In genomic region chr5:84384604-84385575, GRCh38 we compare ENCODE assay signal across 8 cellular contexts. TPM values are rescaled to one million over a fixed set of nuclear protein-coding genes. Genes with fewer than 3 reads are reported as not detected.
DNase-seq lines count a peak whose midpoint lies in the region; ATAC-seq, FAIRE-seq and TF ChIP-seq lines count a peak whose summit lies in the region.

A gene with protein sequence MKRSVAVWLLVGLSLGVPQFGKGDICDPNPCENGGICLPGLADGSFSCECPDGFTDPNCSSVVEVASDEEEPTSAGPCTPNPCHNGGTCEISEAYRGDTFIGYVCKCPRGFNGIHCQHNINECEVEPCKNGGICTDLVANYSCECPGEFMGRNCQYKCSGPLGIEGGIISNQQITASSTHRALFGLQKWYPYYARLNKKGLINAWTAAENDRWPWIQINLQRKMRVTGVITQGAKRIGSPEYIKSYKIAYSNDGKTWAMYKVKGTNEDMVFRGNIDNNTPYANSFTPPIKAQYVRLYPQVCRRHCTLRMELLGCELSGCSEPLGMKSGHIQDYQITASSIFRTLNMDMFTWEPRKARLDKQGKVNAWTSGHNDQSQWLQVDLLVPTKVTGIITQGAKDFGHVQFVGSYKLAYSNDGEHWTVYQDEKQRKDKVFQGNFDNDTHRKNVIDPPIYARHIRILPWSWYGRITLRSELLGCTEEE (minus strand): TSS chr5:84384880. CDS start chr5:84384374, 506 bp downstream.

- H3K4me3 ChIP-seq in A549 (peak within 1 kb of the TSS; percentile 48), body of pancreas (no peak within 1 kb of the TSS), iPS-11a (ENCODE audit: low read depth, low read length) (peak within 1 kb of the TSS; percentile 82), retinal pigment epithelial cell (ENCODE audit: low read length) (peak within 1 kb of the TSS; percentile 84)

- TF ChIP-seq CTCF in A549 (IDR thresholded peaks at IDR 0.05) (no peak), body of pancreas (IDR thresholded peaks at IDR 0.05) (no peak), retinal pigment epithelial cell (conservative IDR thresholded peaks at IDR 0.05; ENCODE audit: low read depth, low read length) (no peak)

- no peak for TF ChIP-seq POLR2A in A549 (IDR thresholded peaks at IDR 0.05; ENCODE audit: low read length)
- no peak for TF ChIP-seq POLR2A in body of pancreas (IDR thresholded peaks at IDR 0.05)

- POLR2A ChIA-PET in A549 (lab: Yijun Ruan, JAX), result no interaction called here

- DNase-seq in A549 (ENCODE audit: low read depth in 1 of 2, low spot score in 1 of 2) (peak in 1 of 2 experiments; percentile 11), LHCN-M2 (ENCODE audit: low read depth) (peak; percentile 47), body of pancreas (peak in 3 of 4 donors; percentile 13 to 28 (median 16)), retinal pigment epithelial cell (ENCODE audit: low read depth) (no peak), GM19239 (ENCODE audit: insufficient read length, low spot score) (no peak), GM19238 (ENCODE audit: insufficient read length, low spot score) (no peak)

- no peak for FAIRE-seq in A549 (lab: Jason Lieb, UNC)
- no peak for FAIRE-seq in GM19239 (lab: Jason Lieb, UNC)

- no peak for TF ChIP-seq EP300 in A549 (IDR thresholded peaks at IDR 0.05)

- H3K36me3 ChIP-seq in body of pancreas (replicated peaks in 1 of 2; ENCODE audit: insufficient read depth in 1 of 2, low read depth in 2 of 2), result no peaks in the 10 kb centered on the region

- H3K4me2 ChIP-seq in A549, result peak within 1 kb of the TSS; percentile 97

- H3K27me3 ChIP-seq in body of pancreas, result peaks cover 0 to 10% of the 10 kb centered on the region in 2 donors

- CTCF ChIA-PET in A549 (lab: Yijun Ruan, JAX), result no interaction called here

- TF ChIP-seq RAD21 in A549 (conservative IDR thresholded peaks at IDR 0.05 in 1 of 2, IDR thresholded peaks at IDR 0.05 in 1 of 2), result no peak

- ATAC-seq in A549 (peak; percentile 44 to 50), body of pancreas (peak; percentile 34), GM18511 (IDR thresholded peaks at IDR 0.05; ENCODE audit: unreplicated experiment) (no peak)

- H3K9me3 ChIP-seq in A549 (no peaks in the 10 kb centered on the region), body of pancreas (no peaks in the 10 kb centered on the region)

- H3K4me1 ChIP-seq in A549 (peaks cover 18% of the 10 kb centered on the region; the same call in 2 of the 3 replicates), body of pancreas (peaks cover 29% of the 10 kb centered on the region)

- peak within 1 kb of the TSS in 1 of 2 experiments; percentile 24; a peak in 1 of 6 replicates for H3K27ac ChIP-seq in A549
- H3K27ac ChIP-seq in body of pancreas, result no peak within 1 kb of the TSS

- WGBS in A549 (ENCODE audit: missing lambda C conversion rate), result 4% methylated on average over 18 of the region's 54 CpGs
- 1% methylated on average over 38 to 54 of the region's 54 CpGs for WGBS in body of pancreas, 2 donors

- intact Hi-C loops in body of pancreas (cut with DNase I), result no loop called here

TF ChIP-seq in A549, 52 proteins besides CTCF, POLR2A, EP300 and RAD21:
- no peak for TF ChIP-seq PHF8 (IDR thresholded peaks at IDR 0.05; ENCODE audit: borderline replicate concordance, low read depth)
- TF ChIP-seq HOXA7 (CRISPR knock-in tag; IDR thresholded peaks at IDR 0.05), result no peak
- no peak for TF ChIP-seq HMGXB4 (CRISPR knock-in tag; IDR thresholded peaks at IDR 0.05; ENCODE audit: borderline replicate concordance)
- no peak for TF ChIP-seq KDM5A (IDR thresholded peaks at IDR 0.05)
- no peak for TF ChIP-seq HEYL (CRISPR knock-in tag; IDR thresholded peaks at IDR 0.05)
- TF ChIP-seq NR3C1 (IDR thresholded peaks at IDR 0.05), result no peak
- TF ChIP-seq CBX2 (IDR thresholded peaks at IDR 0.05; ENCODE audit: borderline replicate concordance, low read depth), result no peak
- TF ChIP-seq REST (IDR thresholded peaks at IDR 0.05), result no peak
- no peak for TF ChIP-seq ATOH8 (CRISPR knock-in tag; IDR thresholded peaks at IDR 0.05; ENCODE audit: low read depth)
- TF ChIP-seq ESRRA (IDR thresholded peaks at IDR 0.05; ENCODE audit: borderline replicate concordance, low read length), result no peak
- TF ChIP-seq MAFK (IDR thresholded peaks at IDR 0.05; ENCODE audit: partially characterized antibody), result no peak
- no peak for TF ChIP-seq TFCP2L1 (CRISPR knock-in tag; IDR thresholded peaks at IDR 0.05)
- TF ChIP-seq, protein P1, sequence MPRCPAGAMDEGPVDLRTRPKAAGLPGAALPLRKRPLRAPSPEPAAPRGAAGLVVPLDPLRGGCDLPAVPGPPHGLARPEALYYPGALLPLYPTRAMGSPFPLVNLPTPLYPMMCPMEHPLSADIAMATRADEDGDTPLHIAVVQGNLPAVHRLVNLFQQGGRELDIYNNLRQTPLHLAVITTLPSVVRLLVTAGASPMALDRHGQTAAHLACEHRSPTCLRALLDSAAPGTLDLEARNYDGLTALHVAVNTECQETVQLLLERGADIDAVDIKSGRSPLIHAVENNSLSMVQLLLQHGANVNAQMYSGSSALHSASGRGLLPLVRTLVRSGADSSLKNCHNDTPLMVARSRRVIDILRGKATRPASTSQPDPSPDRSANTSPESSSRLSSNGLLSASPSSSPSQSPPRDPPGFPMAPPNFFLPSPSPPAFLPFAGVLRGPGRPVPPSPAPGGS (IDR thresholded peaks at IDR 0.05), result no peak
- no peak for TF ChIP-seq FOSL2 (IDR thresholded peaks at IDR 0.05)
- TF ChIP-seq FOSL2 (CRISPR knock-in tag; IDR thresholded peaks at IDR 0.05), result no peak
- no peak for TF ChIP-seq SREBF2 (IDR thresholded peaks at IDR 0.05)
- TF ChIP-seq, protein P2, sequence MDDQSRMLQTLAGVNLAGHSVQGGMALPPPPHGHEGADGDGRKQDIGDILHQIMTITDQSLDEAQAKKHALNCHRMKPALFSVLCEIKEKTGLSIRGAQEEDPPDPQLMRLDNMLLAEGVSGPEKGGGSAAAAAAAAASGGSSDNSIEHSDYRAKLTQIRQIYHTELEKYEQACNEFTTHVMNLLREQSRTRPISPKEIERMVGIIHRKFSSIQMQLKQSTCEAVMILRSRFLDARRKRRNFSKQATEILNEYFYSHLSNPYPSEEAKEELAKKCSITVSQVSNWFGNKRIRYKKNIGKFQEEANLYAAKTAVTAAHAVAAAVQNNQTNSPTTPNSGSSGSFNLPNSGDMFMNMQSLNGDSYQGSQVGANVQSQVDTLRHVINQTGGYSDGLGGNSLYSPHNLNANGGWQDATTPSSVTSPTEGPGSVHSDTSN (IDR thresholded peaks at IDR 0.05), result no peak
- TF ChIP-seq ZC3H11A (IDR thresholded peaks at IDR 0.05), result no peak

RNA-seq across cellular contexts. Expression of the gene that starts here (rescaled TPM):
- 0.08 and 0.12 TPM in 2 replicates for polyA plus RNA-seq in A549 (2011; rRNA removed)
- 0.01 TPM in 1 of 2 replicates, not detected in the other for polyA plus RNA-seq in A549 (2012; cell fraction: cytosol; rRNA removed)
- polyA plus RNA-seq in A549 (2012; cell fraction: nucleus; rRNA removed), result not detected in 2 replicates
- 0.12 to 0.18 TPM (median 0.14 TPM) in 3 replicates for polyA plus RNA-seq in A549 (2017; fragmentation: RNase III; extraction: RNeasy Plus Mini Kit Qiagen cat#74134 plus additional on column Dnase treatment)
- 0.10 TPM in 1 of 2 replicates, not detected in the other for polyA minus RNA-seq in A549 (2011; rRNA and poly(A)+ RNA removed)
- 56.0 and 58.7 TPM in 2 replicates for total RNA-seq in LHCN-M2 (2014; rRNA removed)
- polyA plus RNA-seq in LHCN-M2 (2012), result 110 TPM
- total RNA-seq in body of pancreas, result 1 to 10 TPM; 2.3 to 4.7 TPM

Comparison
In these comparisons a context has a peak if more than half of its experiments do, and no peak if none do; other contexts are left out.
1. RNA of the gene that starts here (total RNA-seq): 56.0 to 58.7 TPM in LHCN-M2; 2.3 to 4.7 TPM in body of pancreas; every median in the first group is over 10 times any median in the second.
2. Peak in ATAC-seq, H3K4me3 ChIP-seq and H3K4me2 ChIP-seq in A549; RNA of the gene not detected or under 1 TPM.
3. DNase-seq: peak in LHCN-M2 (single experiment) and body of pancreas (3 of 4); none in retinal pigment epithelial cell (single experiment), GM19239 (single experiment) and GM19238 (single experiment).
4. H3K4me3 ChIP-seq: peak in iPS-11a (single experiment) and retinal pigment epithelial cell (single experiment); none in body of pancreas (0 of 2).